Comparison of ENCODE assay signal across 10 cellular contexts in the genomic region with DNA sequence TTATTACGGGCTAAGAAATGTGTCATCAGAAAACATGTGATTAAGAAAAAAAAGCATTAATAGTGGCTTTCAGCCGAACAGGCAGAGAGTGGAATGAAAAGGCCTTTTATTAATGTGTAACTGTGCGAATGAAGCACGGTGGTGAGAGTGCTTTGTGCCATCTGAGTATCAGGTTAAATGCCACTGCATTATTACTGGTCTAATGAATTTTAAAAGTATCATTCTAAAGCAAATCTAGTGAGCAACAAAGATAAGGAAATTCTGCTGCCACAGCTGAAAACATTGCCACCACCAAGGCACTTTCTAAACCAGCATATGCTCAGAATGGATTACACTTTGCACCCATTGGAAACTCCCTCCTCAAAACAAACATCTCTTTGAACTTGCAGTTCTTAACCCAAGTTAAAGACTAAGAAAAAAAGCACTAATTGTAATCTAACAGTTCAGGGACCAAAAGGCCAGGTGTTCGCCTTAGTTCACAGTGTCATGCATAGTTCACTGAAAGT. TPM values are rescaled to one million over a fixed set of nuclear protein-coding genes. Genes with fewer than 3 reads are reported as not detected.
A peak's percentile ranks its signal among the peaks of the same experiment; 100 is the strongest.
DNase-seq lines count a peak whose midpoint lies in the region; ATAC-seq and TF ChIP-seq lines count a peak whose summit lies in the region.
"Had no signal": no experiment of that assay in that cellular context is flagged by ENCODE, and none has a peak within 500 bp of the region (broad histone marks: within the 10 kb centered on the region; RNA-seq: fewer than 3 reads in every experiment).

No MANE protein-coding gene starts in this region.

- POLR2A ChIA-PET in PC-3 (lab: Charles Lee; ENCODE audit: unreplicated experiment) = no interaction called here

- H2AFZ ChIP-seq in fibroblast of lung (ENCODE audit: low read length) (peak overlapping the region; percentile 29), H9 (ENCODE audit: low read length) (no peak overlapping the region), PC-3 (ENCODE audit: low read length) (no peak overlapping the region)

- H3K56ac ChIP-seq in H9 (ENCODE audit: insufficient read length, low read depth, low read length) = no peak overlapping the region
- no peak overlapping the region for H3K56ac ChIP-seq in mesendoderm (ENCODE audit: low read length)

- H2BK15ac ChIP-seq in H9 (ENCODE audit: low read depth, low read length) = no peak overlapping the region
- H2BK15ac ChIP-seq in mesendoderm (replicated peaks; ENCODE audit: low read depth) = no peak overlapping the region

- no peaks in the 10 kb centered on the region for H3K23me2 ChIP-seq in H9 (ENCODE audit: insufficient read length, low read depth, low read length, poor library complexity, severe bottlenecking)

- peak; percentile 67 for ATAC-seq in GM18511 (IDR thresholded peaks at IDR 0.05; ENCODE audit: unreplicated experiment)
- ATAC-seq in HG03378 (IDR thresholded peaks at IDR 0.05; ENCODE audit: unreplicated experiment) = peak; percentile 63
- ATAC-seq in PC-3 = no peak

- no peaks in the 10 kb centered on the region for H3K79me1 ChIP-seq in H9 (ENCODE audit: insufficient read depth, low read depth, low read length, poor library complexity, severe bottlenecking)
- H3K79me1 ChIP-seq in mesendoderm (ENCODE audit: low read length) = no peaks in the 10 kb centered on the region

- TF ChIP-seq CTCF in fibroblast of lung (conservative IDR thresholded peaks at IDR 0.05 in 1 of 2, IDR thresholded peaks at IDR 0.05 in 1 of 2; ENCODE audit: low read depth in 1 of 2, low read length in 2 of 2) (no peak), progenitor cell of endocrine pancreas (IDR thresholded peaks at IDR 0.05; ENCODE audit: unreplicated experiment) (no peak), H9 (conservative IDR thresholded peaks at IDR 0.05) (no peak), PC-3 (conservative IDR thresholded peaks at IDR 0.05; ENCODE audit: low read depth, low read length) (no peak)

- H3K36me3 Mint-ChIP-seq in progenitor cell of endocrine pancreas (ENCODE audit: insufficient read depth) = no peaks in the 10 kb centered on the region
- no peaks in the 10 kb centered on the region for H3K36me3 Mint-ChIP-seq in H9 (ENCODE audit: insufficient read depth in 1 of 3, low read depth in 3 of 3)

- H3K27ac ChIP-seq in fibroblast of lung (ENCODE audit: insufficient read depth, low read length) = no peak overlapping the region
- no peak overlapping the region for H3K27ac ChIP-seq in H9 (ENCODE audit: insufficient read length, low read depth, low read length)
- H3K27ac ChIP-seq in mesendoderm (ENCODE audit: low read depth, low read length) = no peak overlapping the region
- no peak overlapping the region for H3K27ac ChIP-seq in PC-3 (ENCODE audit: low read length)

- no TSS peak for BruUV-seq in PC-3 (replicated peaks; lab: Mats Ljungman, UMichigan)

- H3K23ac ChIP-seq in H9 (ENCODE audit: insufficient read length, low read depth, low read length) (no peak overlapping the region), mesendoderm (ENCODE audit: low read length) (no peak overlapping the region)

- intact Hi-C loops in PC-3 (cut with micrococcal nuclease) = no loop called here

- H3K4me3 Mint-ChIP-seq in progenitor cell of endocrine pancreas (ENCODE audit: low read depth) = no peak overlapping the region
- H3K4me3 Mint-ChIP-seq in H9 = no peak overlapping the region

- DNase-seq in fibroblast of lung (ENCODE audit: low read depth in 2 of 2) (no peak), progenitor cell of endocrine pancreas (ENCODE audit: low spot score, unreplicated experiment) (no peak), H9 (no peak), mesendoderm (no peak), PC-3 (no peak), SK-N-DZ (ENCODE audit: low spot score) (no peak)
- DNase-seq: cerebellar nuclear complex, KG1 had no signal

- no peak overlapping the region for H2BK12ac ChIP-seq in H9 (ENCODE audit: insufficient read length, low read depth, low read length)

- H2BK20ac ChIP-seq in H9 (ENCODE audit: low read depth, low read length, poor library complexity, severe bottlenecking) = no peak overlapping the region

- H3K9me2 ChIP-seq in PC-3 (replicated peaks; ENCODE audit: low read length) = no peaks in the 10 kb centered on the region

- H3K27me3 ChIP-seq in fibroblast of lung (ENCODE audit: control insufficient read depth, insufficient read depth, low read length) (no peaks in the 10 kb centered on the region), H9 (ENCODE audit: insufficient read depth, low read length) (no peaks in the 10 kb centered on the region), mesendoderm (ENCODE audit: insufficient read depth, low read length, poor library complexity) (no peaks in the 10 kb centered on the region), PC-3 (ENCODE audit: low read length) (no peaks in the 10 kb centered on the region)

- no peak overlapping the region for H3T11ph ChIP-seq in H9 (ENCODE audit: low read length)

- no peaks in the 10 kb centered on the region for H3K9me3 ChIP-seq in fibroblast of lung (ENCODE audit: control insufficient read depth, insufficient read depth, low read depth, low read length)
- H3K9me3 ChIP-seq in H9 (ENCODE audit: control insufficient read depth, low read depth, low read length) = no peaks in the 10 kb centered on the region
- H3K9me3 ChIP-seq in PC-3 (ENCODE audit: low read length) = no peaks in the 10 kb centered on the region

- H3K79me2 ChIP-seq in fibroblast of lung (ENCODE audit: control insufficient read depth, insufficient read depth, low read length) (no peaks in the 10 kb centered on the region), H9 (ENCODE audit: insufficient read depth, low read length) (no peaks in the 10 kb centered on the region), mesendoderm (ENCODE audit: control insufficient read depth, insufficient read depth, low read length) (no peaks in the 10 kb centered on the region), PC-3 (ENCODE audit: low read length) (no peaks in the 10 kb centered on the region)

- no CpG with 5 or more reads among the region's 5 CpGs for WGBS in H9 (ENCODE audit: extremely low coverage, insufficient read length, low lambda C conversion rate)
- no CpG with 5 or more reads among the region's 5 CpGs for whole genome bisulfite sequencing in mesendoderm (ENCODE audit: extremely low coverage, insufficient coverage, low lambda C conversion rate)

- H4K8ac ChIP-seq in H9 (replicated peaks; ENCODE audit: insufficient read length, low read depth, low read length) = no peak overlapping the region
- no peak overlapping the region for H4K8ac ChIP-seq in mesendoderm (ENCODE audit: low read depth, low read length)

- no peak overlapping the region for H4K5ac ChIP-seq in H9 (ENCODE audit: insufficient read length, low read depth, low read length)
- H4K5ac ChIP-seq in mesendoderm (ENCODE audit: low read length) = no peak overlapping the region

- H2BK120ac ChIP-seq in H9 (ENCODE audit: low read depth, low read length, poor library complexity, severe bottlenecking) = no peak overlapping the region
- no peak overlapping the region for H2BK120ac ChIP-seq in mesendoderm (ENCODE audit: low read depth, low read length)

- peaks cover 27% of the 10 kb centered on the region for H3K4me1 Mint-ChIP-seq in progenitor cell of endocrine pancreas (ENCODE audit: low read depth)
- peaks cover 22 to 23% of the 10 kb centered on the region in 2 experiments for H3K4me1 Mint-ChIP-seq in H9

- H3K36me3 ChIP-seq in fibroblast of lung (ENCODE audit: control insufficient read depth, insufficient read depth, low read length) (no peaks in the 10 kb centered on the region), mesendoderm (ENCODE audit: control insufficient read depth, insufficient read depth, low read length) (no peaks in the 10 kb centered on the region), PC-3 (ENCODE audit: low read depth, low read length) (no peaks in the 10 kb centered on the region)

- H3K4me2 ChIP-seq in fibroblast of lung (ENCODE audit: extremely low read depth, insufficient read depth, low read length) (peak overlapping the region; percentile 66), H9 (ENCODE audit: insufficient read depth, insufficient read length, low read length) (no peak overlapping the region), mesendoderm (ENCODE audit: low read length) (no peak overlapping the region), PC-3 (ENCODE audit: low read length) (no peak overlapping the region)

- no peak overlapping the region for H2BK5ac ChIP-seq in H9 (ENCODE audit: insufficient read length, low read length)
- no peak overlapping the region for H2BK5ac ChIP-seq in mesendoderm (ENCODE audit: low read length)

- no peak overlapping the region for H3K18ac ChIP-seq in H9 (ENCODE audit: insufficient read length, low read depth, low read length)
- no peak overlapping the region for H3K18ac ChIP-seq in mesendoderm (ENCODE audit: low read length)

- no peaks in the 10 kb centered on the region for H3F3A ChIP-seq in PC-3 (ENCODE audit: low read length, unreplicated experiment)

- H3K9me3 Mint-ChIP-seq in progenitor cell of endocrine pancreas (ENCODE audit: low read depth) = no peaks in the 10 kb centered on the region
- no peaks in the 10 kb centered on the region; a peak in 1 of 5 replicates for H3K9me3 Mint-ChIP-seq in H9

- no peak overlapping the region for H4K91ac ChIP-seq in H9 (ENCODE audit: insufficient read length, low read depth, low read length)

- H3K4me3 ChIP-seq in fibroblast of lung (replicated peaks in 1 of 4; ENCODE audit: control extremely low read depth in 1 of 4, insufficient read depth in 1 of 4, low read depth in 3 of 4, low read length in 4 of 4) (no peak overlapping the region), mesendoderm (ENCODE audit: low read length) (no peak overlapping the region), PC-3 (ENCODE audit: low read length) (no peak overlapping the region)

- H4K20me1 ChIP-seq in fibroblast of lung (ENCODE audit: control insufficient read depth, extremely low read depth, insufficient read depth, low read length) (no peaks in the 10 kb centered on the region), H9 (ENCODE audit: control insufficient read depth, insufficient read depth, insufficient read length) (no peaks in the 10 kb centered on the region), PC-3 (ENCODE audit: low read length) (no peaks in the 10 kb centered on the region)

- H3K27me3 Mint-ChIP-seq in progenitor cell of endocrine pancreas (no peaks in the 10 kb centered on the region), H9 (ENCODE audit: low read depth) (peaks cover 2% of the 10 kb centered on the region)

- no peak overlapping the region for H3K4ac ChIP-seq in H9 (ENCODE audit: low read depth, low read length)
- no peak overlapping the region for H3K4ac ChIP-seq in mesendoderm (ENCODE audit: low read depth, low read length)

- H3K27ac Mint-ChIP-seq in progenitor cell of endocrine pancreas (peak overlapping the region; percentile 62), H9 (no peak overlapping the region)

- no peak overlapping the region for H3K14ac ChIP-seq in H9 (ENCODE audit: insufficient read depth, low read length)

- H3K4me1 ChIP-seq in fibroblast of lung (ENCODE audit: control insufficient read depth, extremely low read depth, insufficient read depth, low read length) (peaks cover 10% of the 10 kb centered on the region), H9 (ENCODE audit: insufficient read depth, low read length) (no peaks in the 10 kb centered on the region; the same call in 1 of the 2 replicates), mesendoderm (ENCODE audit: control insufficient read depth, low read depth, low read length) (peaks cover 3% of the 10 kb centered on the region), PC-3 (ENCODE audit: insufficient read depth, low read length) (no peaks in the 10 kb centered on the region)

- H2AK5ac ChIP-seq in H9 (ENCODE audit: insufficient read length, low read length) = no peak overlapping the region
- no peak overlapping the region for H2AK5ac ChIP-seq in mesendoderm (ENCODE audit: low read length)

- no peak overlapping the region for H3K9ac ChIP-seq in fibroblast of lung (ENCODE audit: insufficient read depth, low read length)
- no peak overlapping the region for H3K9ac ChIP-seq in H9 (ENCODE audit: extremely low read depth, insufficient read length, low read length)
- H3K9ac ChIP-seq in mesendoderm (ENCODE audit: low read length) = no peak overlapping the region
- no peak overlapping the region for H3K9ac ChIP-seq in PC-3 (ENCODE audit: low read length)

- CTCF ChIA-PET in PC-3 (lab: Charles Lee) = no interaction called here

RNA-seq across cellular contexts. Expression of gene SSX2IP, which starts 30.1 kb away (rescaled TPM):
- total RNA-seq in fibroblast of lung (23.1 and 41.5 TPM in 2 replicates), progenitor cell of endocrine pancreas (36.4 and 41.5 TPM in 2 replicates), H9 (2021) (19.0 and 19.6 TPM in 2 replicates), PC-3 (2014; rRNA removed) (22.8 and 28.0 TPM in 2 replicates)
- 13.8 and 35.8 TPM in 2 replicates for polyA plus RNA-seq in fibroblast of lung
- 14.8 and 42.8 TPM in 2 replicates for polyA plus RNA-seq in fibroblast of lung (2012)
- 1.6 and 3.1 TPM in 2 replicates for polyA minus RNA-seq in fibroblast of lung (ENCODE audit: low replicate concordance)
- polyA plus RNA-seq in mesendoderm (2013, experiment 1 of 2) = 9.5 TPM
- polyA plus RNA-seq in mesendoderm (2013, experiment 2 of 2) = 9.3 TPM
- 9.8 and 12.1 TPM in 2 replicates for polyA plus RNA-seq in SK-N-DZ (2014; cell fraction: cytosol; rRNA removed)
- 10.5 and 13.0 TPM in 2 replicates for polyA plus RNA-seq in SK-N-DZ (2014; cell fraction: nucleus; rRNA removed)
